In the genomic region with DNA sequence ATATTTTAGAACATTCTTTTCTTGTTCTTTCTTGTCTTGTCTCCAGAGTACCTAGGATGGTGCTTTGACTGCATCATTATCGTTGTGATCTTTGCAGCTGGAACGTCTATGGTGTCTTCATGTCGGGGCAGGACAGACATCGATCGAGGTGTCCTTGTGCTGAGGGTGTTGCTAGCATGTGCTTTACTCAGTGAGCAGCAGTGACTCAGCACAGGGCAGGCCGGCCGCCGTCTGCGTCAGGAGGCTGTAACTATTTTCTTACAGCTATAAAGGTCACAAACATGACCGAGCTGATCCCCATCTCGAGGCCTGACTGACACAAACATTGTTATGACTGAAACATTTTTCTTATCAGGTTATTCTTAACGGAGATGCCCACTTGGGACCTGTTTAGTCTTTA, we compare ENCODE assay signal across 23 cellular contexts. TPM values are rescaled to one million over a fixed set of nuclear protein-coding genes. Genes with fewer than 3 reads are reported as not detected.
DNase-seq lines count a peak whose midpoint lies in the region; ATAC-seq, FAIRE-seq and TF ChIP-seq lines count a peak whose summit lies in the region.
"Had no signal": no experiment of that assay in that cellular context is flagged by ENCODE, and none has a peak within 500 bp of the region (broad histone marks: within the 10 kb centered on the region; RNA-seq: fewer than 3 reads in every experiment).

No MANE protein-coding gene starts in this region.

- peak; percentile 26 for FAIRE-seq in K562 (lab: Jason Lieb, UNC)
- FAIRE-seq: A204.1, GM19239, H54 had no signal

- peaks cover 40% of the 10 kb centered on the region for H3K27me3 Mint-ChIP-seq in CD4-positive, alpha-beta T cell

- no peaks in the 10 kb centered on the region for H3K79me2 ChIP-seq in K562 (ENCODE audit: control insufficient read depth, insufficient read depth, low read length)

- no peak overlapping the region for H3K4me3 Mint-ChIP-seq in CD4-positive, alpha-beta T cell
- H3K4me3 Mint-ChIP-seq: CD4-positive, CD25-positive, alpha-beta regulatory T cell; HFFc6 had no signal

- intact Hi-C loops in K562 (cut with micrococcal nuclease), result no loop called here
- intact Hi-C loops in mucosa of descending colon (cut with DNase I, micrococcal nuclease), result no loop called here
- intact Hi-C loops in transverse colon (cut with DNase I; ENCODE audit: low total_unique reads), result no loop called here
- intact Hi-C loops in CD4-positive, alpha-beta T cell (cut with DNase I, micrococcal nuclease), result no loop called here

- POLR2A ChIA-PET in K562 (lab: Yijun Ruan, JAX), result interaction anchor here (0.6 to 2.3 kb wide), 2 partner anchors 11 to 14 kb away, joined by 3 to 5 read pairs; no protein-coding TSS in a partner anchor
- POLR2A ChIA-PET in CD4-positive, alpha-beta T cell (lab: Charles Lee), result no interaction called here

- H3K9me1 ChIP-seq in K562 (ENCODE audit: control insufficient read depth, insufficient read depth, low read length), result no peaks in the 10 kb centered on the region

- no peak overlapping the region for H3K27ac Mint-ChIP-seq in CD4-positive, alpha-beta T cell
- H3K27ac Mint-ChIP-seq: CD4-positive, CD25-positive, alpha-beta regulatory T cell; HFFc6 had no signal

- no peak for TF ChIP-seq CTCF in K562 (IDR thresholded peaks at IDR 0.05 in 2 of 3, conservative IDR thresholded peaks at IDR 0.05 in 1 of 3; ENCODE audit: insufficient read depth in 2 of 3, low read depth in 1 of 3, low read length in 3 of 3)
- TF ChIP-seq CTCF in mucosa of descending colon (IDR thresholded peaks at IDR 0.05), result no peak
- no peak for TF ChIP-seq CTCF in transverse colon (IDR thresholded peaks at IDR 0.05)
- no peak for TF ChIP-seq CTCF in CD4-positive, alpha-beta T cell (IDR thresholded peaks at IDR 0.05)

- no TSS peak for BruUV-seq in K562 (replicated peaks; lab: Mats Ljungman, UMichigan)

- no peaks in the 10 kb centered on the region; the same call in 2 of the 3 replicates for H3K36me3 ChIP-seq in K562 (ENCODE audit: control insufficient read depth, insufficient read depth, low read length)
- no peaks in the 10 kb centered on the region for H3K36me3 ChIP-seq in mucosa of descending colon (ENCODE audit: low read depth)
- H3K36me3 ChIP-seq in transverse colon, result no peaks in the 10 kb centered on the region
- H3K36me3 ChIP-seq: BE2C had no signal

- H4K20me1 ChIP-seq in K562 (replicated peaks; ENCODE audit: control insufficient read depth, insufficient read depth, low read length), result no peaks in the 10 kb centered on the region

- no peak for TF ChIP-seq EP300 in K562 (IDR thresholded peaks at IDR 0.05; ENCODE audit: low read length)
- no peak for TF ChIP-seq EP300 in transverse colon (IDR thresholded peaks at IDR 0.05; ENCODE audit: low read depth)

- no peaks in the 10 kb centered on the region for H3K4me1 Mint-ChIP-seq in CD4-positive, alpha-beta T cell (ENCODE audit: low read depth)
- H3K4me1 Mint-ChIP-seq: CD4-positive, CD25-positive, alpha-beta regulatory T cell had no signal

- H3K4me1 ChIP-seq in K562 (replicated peaks in 1 of 2; ENCODE audit: control insufficient read depth in 2 of 2, insufficient read depth in 2 of 2, low read length in 2 of 2) (peaks cover 4 to 13% of the 10 kb centered on the region in 2 experiments; a peak in 3 of 5 replicates), mucosa of descending colon (ENCODE audit: low read depth) (peaks cover 15% of the 10 kb centered on the region), transverse colon (peaks cover 0 to 66% (median 25%) of the 10 kb centered on the region in 4 donors)
- H3K4me1 ChIP-seq: BE2C had no signal

- H3K27me3 ChIP-seq in K562 (ENCODE audit: control insufficient read depth in 2 of 2, insufficient read depth in 2 of 2, low read length in 2 of 2) (no peaks in the 10 kb centered on the region), transverse colon (no peaks in the 10 kb centered on the region)
- peaks cover 7% of the 10 kb centered on the region for H3K27me3 ChIP-seq in CD4-positive, alpha-beta T cell (ENCODE audit: control insufficient read depth, insufficient read depth, low read length)

- no peak for ATAC-seq in K562
- peak; percentile 31 for ATAC-seq in mucosa of descending colon
- no peak for ATAC-seq in CD4-positive, alpha-beta T cell (ENCODE audit: poor library complexity)
- ATAC-seq in HG02981 (IDR thresholded peaks at IDR 0.05; ENCODE audit: unreplicated experiment), result no peak
- no peak for ATAC-seq in HG03378 (IDR thresholded peaks at IDR 0.05; ENCODE audit: unreplicated experiment)
- no peak for ATAC-seq in GM19395 (IDR thresholded peaks at IDR 0.05; ENCODE audit: unreplicated experiment)

- no peak overlapping the region for H3K4me3 ChIP-seq in K562
- H3K4me3 ChIP-seq in mucosa of descending colon, result no peak overlapping the region
- no peak overlapping the region for H3K4me3 ChIP-seq in transverse colon
- H3K4me3 ChIP-seq: GM23248 had no signal

- H3K36me3 Mint-ChIP-seq in CD4-positive, alpha-beta T cell (ENCODE audit: low read depth), result no peaks in the 10 kb centered on the region
- H3K36me3 Mint-ChIP-seq: CD4-positive, CD25-positive, alpha-beta regulatory T cell had no signal

- peak; percentile 28 for DNase-seq in HT1080 (ENCODE audit: low read depth)
- DNase-seq in K562 (ENCODE audit: extremely low read depth in 1 of 4, low spot score in 3 of 4), result peak in 2 of 4 experiments; percentile 18 to 28
- peak in 1 of 3 donors; percentile 49 for DNase-seq in mucosa of descending colon
- DNase-seq in transverse colon, result peak; percentile 52
- no peak for DNase-seq in CD4-positive, alpha-beta T cell
- DNase-seq: ACHN; BE2C; C1 segment of cervical spinal cord; CD4-positive, CD25-positive, alpha-beta regulatory T cell; DMS153; DMS79; GDM1; GM23248; HCEC 1CT; HFFc6 had no signal

- peaks cover 21% of the 10 kb centered on the region for H3K9me3 ChIP-seq in K562 (replicated peaks; ENCODE audit: control insufficient read depth, insufficient read depth, low read depth, low read length)
- no peaks in the 10 kb centered on the region for H3K9me3 ChIP-seq in mucosa of descending colon
- H3K9me3 ChIP-seq in transverse colon, result no peaks in the 10 kb centered on the region
- H3K9me3 ChIP-seq in CD4-positive, alpha-beta T cell (ENCODE audit: control insufficient read depth, low read length), result no peaks in the 10 kb centered on the region
- H3K9me3 ChIP-seq: BE2C had no signal

- H3K27ac ChIP-seq in K562 (ENCODE audit: extremely low read depth, low read depth, low read length), result no peak overlapping the region
- peak overlapping the region in 2 of 4 donors; percentile 66 to 69 for H3K27ac ChIP-seq in transverse colon
- no peak overlapping the region for H3K27ac ChIP-seq in CD4-positive, alpha-beta T cell (ENCODE audit: low read depth, low read length)
- H3K27ac ChIP-seq: GM23248, HL-60 had no signal

- CTCF ChIA-PET in K562 (lab: Yijun Ruan, JAX; ENCODE audit: low intra/inter-chr PET ratio), result no interaction called here
- CTCF ChIA-PET in CD4-positive, alpha-beta T cell (lab: Charles Lee), result no interaction called here

- H2AFZ ChIP-seq in K562 (ENCODE audit: low read depth, low read length), result peak overlapping the region; percentile 41; the same call in 1 of the 2 replicates
- H2AFZ ChIP-seq: GM23248 had no signal

- 12% methylated on average over 12 of the region's 12 CpGs for WGBS in K562 (ENCODE audit: insufficient coverage, low coverage, missing lambda C conversion rate)
- 81 to 88% methylated on average over 5 to 12 of the region's 12 CpGs for WGBS in transverse colon (ENCODE audit: low coverage in 1 of 2), 2 donors

- H3K4me2 ChIP-seq in K562 (ENCODE audit: insufficient read depth, low read length), result no peak overlapping the region

- no peak for TF ChIP-seq RAD21 in K562 (CRISPR knock-in tag; conservative IDR thresholded peaks at IDR 0.05 in 1 of 2, IDR thresholded peaks at IDR 0.05 in 1 of 2)

- no peaks in the 10 kb centered on the region for H3K9me3 Mint-ChIP-seq in CD4-positive, alpha-beta T cell

- no peak overlapping the region for H3K9ac ChIP-seq in K562 (ENCODE audit: insufficient read depth in 1 of 2, low read depth in 2 of 2, low read length in 2 of 2)
- H3K9ac ChIP-seq: GM23248 had no signal

- in situ Hi-C loops in K562 (cut with MboI) (no loop called here), transverse colon (cut with MboI; ENCODE audit: low pct_ligation_motif_present in 1 of 4, low pct_unique_long_range_greater_than_20kb in 1 of 4, low sequenced_read_pairs in 3 of 4) (no loop called here)

- TF ChIP-seq POLR2A in K562 (conservative IDR thresholded peaks at IDR 0.05), result no peak
- no peak for TF ChIP-seq POLR2A in transverse colon (IDR thresholded peaks at IDR 0.05)

RNA-seq across cellular contexts. Expression of gene CTCFL, which starts 14.9 kb away (rescaled TPM):
- total RNA-seq in HT1080 (2014; rRNA removed; shearing (Covaris generic)), result not detected in 2 replicates
- polyA plus RNA-seq in HT1080 (2015; cell fraction: cytosol; rRNA removed), result not detected in 2 replicates
- not detected in 2 replicates for polyA plus RNA-seq in HT1080 (2015; cell fraction: nucleus; rRNA removed)
- 102 and 125 TPM in 2 replicates for total RNA-seq in K562 (2011; cell fraction: chromatin; rRNA removed; ENCODE audit: low replicate concordance)
- 77.5 and 83.4 TPM in 2 replicates for total RNA-seq in K562 (2011; cell fraction: nucleolus; rRNA removed)
- 85.3 and 118 TPM in 2 replicates for total RNA-seq in K562 (2011; cell fraction: nucleoplasm; rRNA removed)
- total RNA-seq in K562 (2014; rRNA removed) (120 and 126 TPM in 2 replicates), K562 (2014; rRNA removed; fragmentation: Illumina TruSeq; extraction: Trizol) (111 and 112 TPM in 2 replicates), K562 (2015; rRNA removed; fragmentation: Illumina TruSeq; extraction: Trizol) (80.9 and 89.1 TPM in 2 replicates), K562 (2021) (122 and 124 TPM in 2 replicates), mucosa of descending colon (not detected), transverse colon (under 1 TPM in 1 of 4 donors, not detected in 3; 0.14 TPM)
- polyA plus RNA-seq in K562 (2011; rRNA removed) (188 and 206 TPM in 2 replicates), K562 (2014; fragmentation: Illumina TruSeq; extraction: Trizol) (137 and 177 TPM in 2 replicates), K562 (2014; fragmentation: Nextera tagmentation; extraction: Ambion mirVana) (10 to 100 TPM; 42.4 to 62.7 TPM), K562 (2014; rRNA removed) (100 and 122 TPM in 2 replicates)
- 125 and 152 TPM in 2 replicates for polyA plus RNA-seq in K562 (2011; cell fraction: cytosol; rRNA removed)
- 92.0 and 115 TPM in 2 replicates for polyA plus RNA-seq in K562 (2011; cell fraction: nucleus; rRNA removed)
- polyA plus RNA-seq in K562 (2012), result 72.2 and 120 TPM in 2 replicates
- polyA minus RNA-seq in K562 (2011; rRNA and poly(A)+ RNA removed), result 265 and 279 TPM in 2 replicates
- polyA minus RNA-seq in K562 (2011; cell fraction: cytosol; rRNA and poly(A)+ RNA removed), result 117 and 124 TPM in 2 replicates
- 39.4 and 86.3 TPM in 2 replicates for polyA minus RNA-seq in K562 (2011; cell fraction: nucleus; rRNA and poly(A)+ RNA removed)
- not detected for total RNA-seq in CD4-positive, alpha-beta T cell
- total RNA-seq: CD4-positive, CD25-positive, alpha-beta regulatory T cell; GM23248; HFFc6 had no signal
- polyA plus RNA-seq: CD4-positive, CD25-positive, alpha-beta regulatory T cell; GM23248 had no signal

RNA-seq across cellular contexts. Expression of gene PCK1, which starts 21.0 kb away (rescaled TPM):
- total RNA-seq in HT1080 (2014; rRNA removed; shearing (Covaris generic)), result not detected in 2 replicates
- polyA plus RNA-seq in HT1080 (2015; cell fraction: cytosol; rRNA removed), result not detected in 2 replicates
- polyA plus RNA-seq in HT1080 (2015; cell fraction: nucleus; rRNA removed), result not detected in 2 replicates
- total RNA-seq in K562 (2011; cell fraction: chromatin; rRNA removed; ENCODE audit: low replicate concordance), result 0.70 and 2.3 TPM in 2 replicates
- 0.92 and 1.3 TPM in 2 replicates for total RNA-seq in K562 (2011; cell fraction: nucleolus; rRNA removed)
- total RNA-seq in K562 (2011; cell fraction: nucleoplasm; rRNA removed), result 0.38 and 1.2 TPM in 2 replicates
- total RNA-seq in K562 (2014; rRNA removed), result 0.05 and 0.16 TPM in 2 replicates
- total RNA-seq in K562 (2014; rRNA removed; fragmentation: Illumina TruSeq; extraction: Trizol), result 0.13 and 0.18 TPM in 2 replicates
- total RNA-seq in K562 (2015; rRNA removed; fragmentation: Illumina TruSeq; extraction: Trizol), result 0.29 and 0.30 TPM in 2 replicates
- total RNA-seq in K562 (2021), result 0.54 and 0.73 TPM in 2 replicates
- polyA plus RNA-seq in K562 (2011; rRNA removed), result 0.09 and 0.15 TPM in 2 replicates
- polyA plus RNA-seq in K562 (2011; cell fraction: cytosol; rRNA removed), result 0.04 and 0.48 TPM in 2 replicates
- 0.90 and 1.5 TPM in 2 replicates for polyA plus RNA-seq in K562 (2011; cell fraction: nucleus; rRNA removed)
- 0.14 and 0.21 TPM in 2 replicates for polyA plus RNA-seq in K562 (2012)
- 0.12 and 0.14 TPM in 2 replicates for polyA plus RNA-seq in K562 (2014; fragmentation: Illumina TruSeq; extraction: Trizol)
- polyA plus RNA-seq in K562 (2014; fragmentation: Nextera tagmentation; extraction: Ambion mirVana), result under 1 TPM; 0.10 to 0.15 TPM
- polyA plus RNA-seq in K562 (2014; rRNA removed), result 0.12 and 0.46 TPM in 2 replicates
- polyA minus RNA-seq in K562 (2011; rRNA and poly(A)+ RNA removed), result 0.72 and 1.2 TPM in 2 replicates
- 1.2 TPM in 1 of 2 replicates, not detected in the other for polyA minus RNA-seq in K562 (2011; cell fraction: cytosol; rRNA and poly(A)+ RNA removed)
- polyA minus RNA-seq in K562 (2011; cell fraction: nucleus; rRNA and poly(A)+ RNA removed), result 0.67 and 1.1 TPM in 2 replicates
- 100 to 1,000 TPM; 134 to 467 (median 136) TPM for total RNA-seq in mucosa of descending colon
- total RNA-seq in transverse colon, result 100 to 1,000 TPM; 395 to 794 (median 739) TPM
- total RNA-seq in CD4-positive, alpha-beta T cell, result not detected
- total RNA-seq: CD4-positive, CD25-positive, alpha-beta regulatory T cell; Daoy; GM23248; HFFc6 had no signal
- polyA plus RNA-seq: CD4-positive, CD25-positive, alpha-beta regulatory T cell; GM23248 had no signal

Comparison
In these comparisons a context has a peak if more than half of its experiments do, and no peak if none do; other contexts are left out.
1. DNase-seq: peak in HT1080 (single experiment) and transverse colon (single experiment); none in CD4-positive, alpha-beta T cell (0 of 10).
2. RNA of gene CTCFL, which starts 14.9 kb away (total RNA-seq): 77.5 to 126 TPM in K562; not detected in mucosa of descending colon, not detected in HT1080, 0.14 TPM in transverse colon and not detected in CD4-positive, alpha-beta T cell; every median in the first group is over 10 times any median in the second.
3. RNA of gene PCK1, which starts 21.0 kb away (total RNA-seq): 395 to 794 TPM in transverse colon and 134 to 467 TPM in mucosa of descending colon; 0.05 to 2.3 TPM in K562, not detected in HT1080 and not detected in CD4-positive, alpha-beta T cell; every median in the first group is over 10 times any median in the second.